In genomic region chr15:52551762-52552161, GRCh38 we compare ENCODE assay signal across 25 cellular contexts. TPM values are rescaled to one million over a fixed set of nuclear protein-coding genes. Genes with fewer than 3 reads are reported as not detected.
DNase-seq lines count a peak whose midpoint lies in the region; FAIRE-seq and TF ChIP-seq lines count a peak whose summit lies in the region.
"Had no signal": no experiment of that assay in that cellular context is flagged by ENCODE, and none has a peak within 500 bp of the region (broad histone marks: within the 10 kb centered on the region; RNA-seq: fewer than 3 reads in every experiment).

No MANE protein-coding gene starts in this region.

- TF ChIP-seq CTCF in nephron (IDR thresholded peaks at IDR 0.05; ENCODE audit: unreplicated experiment in 3 of 3): no peak

- intact Hi-C loops in posterior vena cava (cut with DNase I): no loop called here

- peaks cover 66% of the 10 kb centered on the region for H3K36me3 Mint-ChIP-seq in nephron (ENCODE audit: low read depth)

- FAIRE-seq in frontal cortex (lab: Jason Lieb, UNC): no peak
- FAIRE-seq: HTR-8/SVneo had no signal

- no peaks in the 10 kb centered on the region for H3K4me1 Mint-ChIP-seq in nephron
- H3K4me1 Mint-ChIP-seq: neural progenitor cell had no signal

- no peak overlapping the region for H3K4me3 Mint-ChIP-seq in nephron
- H3K4me3 Mint-ChIP-seq: activated B cell treated with CpG ODN at 0.5 μM for 24 hours; activated naive CD8-positive, alpha-beta T cell treated with anti-CD3 and anti-CD28 coated beads, Interleukin-2, amount 50 U/mL, for 24 hours; CD4-positive, alpha-beta T cell; neural progenitor cell had no signal

- H3K9me3 Mint-ChIP-seq in nephron: no peaks in the 10 kb centered on the region
- H3K9me3 Mint-ChIP-seq: activated B cell treated with CpG ODN at 0.5 μM for 24 hours; activated naive CD8-positive, alpha-beta T cell treated with anti-CD3 and anti-CD28 coated beads, Interleukin-2, amount 50 U/mL, for 24 hours; neural progenitor cell had no signal

- H3K27me3 Mint-ChIP-seq in nephron (ENCODE audit: low read depth): no peaks in the 10 kb centered on the region
- H3K27me3 Mint-ChIP-seq: activated B cell treated with CpG ODN at 0.5 μM for 24 hours; activated naive CD8-positive, alpha-beta T cell treated with anti-CD3 and anti-CD28 coated beads, Interleukin-2, amount 50 U/mL, for 24 hours; CD4-positive, alpha-beta T cell had no signal

- DNase-seq in GDM1 (lab: John Stamatoyannopoulos, UW): peak; percentile 62
- peak; percentile 73 for DNase-seq in NOMO-1 treated with DMSO at 0.1 percent for 48 hours (lab: John Stamatoyannopoulos, UW; ENCODE audit: unreplicated experiment)
- DNase-seq in globus pallidus (ENCODE audit: low spot score): peak; percentile 13
- no peak for DNase-seq in frontal cortex (ENCODE audit: low spot score in 2 of 2)
- DNase-seq in posterior vena cava (ENCODE audit: low spot score): no peak
- DNase-seq in RKO (ENCODE audit: low spot score): no peak
- no peak for DNase-seq in AG08395 (ENCODE audit: low spot score)
- DNase-seq: activated B cell treated with CpG ODN at 0.5 μM for 24 hours; activated CD4-positive, alpha-beta T cell treated with anti-CD3 and anti-CD28 coated beads, Interleukin-2, amount 50 U/mL, for 4 hours; activated gamma-delta T cell; activated naive CD8-positive, alpha-beta T cell treated with anti-CD3 and anti-CD28 coated beads, Interleukin-2, amount 50 U/mL, for 24 hours; CD4-positive, alpha-beta T cell; DMS 273 treated with DMSO at 0.1 percent for 48 hours; effector memory CD4-positive, alpha-beta T cell; kidney glomerular epithelial cell; NCI-H1092 treated with DMSO at 0.1 percent for 48 hours; NCI-H2029; NCI-H226; NCI-H774; stimulated activated CD4-positive, alpha-beta T cell treated with anti-CD3 and anti-CD28 coated beads, Interleukin-4, amount 100 ng/mL, for 1 hour; stimulated activated naive CD4-positive, alpha-beta T cell treated with Interleukin-2 at 50 U/mL for 16 hours; T-helper 2 cell had no signal

- peak overlapping the region in 2 of 3 experiments; percentile 31 to 49 for H3K27ac Mint-ChIP-seq in nephron
- H3K27ac Mint-ChIP-seq: activated B cell treated with CpG ODN at 0.5 μM for 24 hours; activated naive CD8-positive, alpha-beta T cell treated with anti-CD3 and anti-CD28 coated beads, Interleukin-2, amount 50 U/mL, for 24 hours; CD4-positive, alpha-beta T cell; neural progenitor cell had no signal

RNA-seq across cellular contexts. Expression of gene ARPP19, which starts 17.1 kb away (rescaled TPM):
- total RNA-seq in frontal cortex: 195 TPM
- 100 to 1,000 TPM; 118 to 176 TPM for total RNA-seq in posterior vena cava

RNA-seq across cellular contexts. Expression of gene MYO5A, which starts 23.1 kb away (rescaled TPM):
- 125 TPM for total RNA-seq in frontal cortex
- 10 to 100 TPM; 42.3 to 44.7 TPM for total RNA-seq in posterior vena cava

Comparison
In these comparisons a context has a peak if more than half of its experiments do, and no peak if none do; other contexts are left out.
1. DNase-seq: peak in GDM1 (single experiment), NOMO-1 treated with DMSO at 0.1 percent for 48 hours (single experiment) and globus pallidus (single experiment); none in frontal cortex (0 of 2), posterior vena cava (single experiment), RKO (single experiment) and AG08395 (single experiment).